In genomic region chrX:151688695-151689094, GRCh38 we compare ENCODE assay signal across 38 cellular contexts. TPM values are rescaled to one million over a fixed set of nuclear protein-coding genes. Genes with fewer than 3 reads are reported as not detected.
DNase-seq lines count a peak whose midpoint lies in the region; ATAC-seq and TF ChIP-seq lines count a peak whose summit lies in the region.
"Had no signal": no experiment of that assay in that cellular context is flagged by ENCODE, and none has a peak within 500 bp of the region (broad histone marks: within the 10 kb centered on the region; RNA-seq: fewer than 3 reads in every experiment).

No MANE protein-coding gene starts in this region.

- no peak overlapping the region for H3K4me3 ChIP-seq in coronary artery
- H3K4me3 ChIP-seq in brain microvascular endothelial cell (ENCODE audit: low read depth, low read length): no peak overlapping the region
- H3K4me3 ChIP-seq: A549; BLaER1; BLaER1 treated with 17β-estradiol and CSF1 and Interleukin-3, amounts not matched to agents 10 nM and 100 nM had no signal

- in situ Hi-C loops in brain microvascular endothelial cell (cut with HindIII; ENCODE audit: low pct_ligation_motif_present, low sequenced_read_pairs): no loop called here

- no peak overlapping the region for H3K27ac ChIP-seq in coronary artery
- H3K27ac ChIP-seq in brain microvascular endothelial cell: no peak overlapping the region
- H3K27ac ChIP-seq: 22Rv1; A549; BLaER1; BLaER1 treated with 17β-estradiol and CSF1 and Interleukin-3, amounts not matched to agents 10 nM and 100 nM; C4-2B had no signal

- no peaks in the 10 kb centered on the region for H3K36me3 Mint-ChIP-seq in osteocyte (ENCODE audit: unreplicated experiment)
- no peaks in the 10 kb centered on the region for H3K36me3 Mint-ChIP-seq in stimulated activated effector memory CD8-positive, alpha-beta T cell treated with anti-CD3 and anti-CD28 coated beads, Interleukin-12 subunit alpha, Interleukin-12 subunit beta, amount 100 ng/mL, for 72 hours
- H3K36me3 Mint-ChIP-seq: CD14-positive monocyte; CD4-positive, alpha-beta memory T cell; CD4-positive, CD25-positive, alpha-beta regulatory T cell; CD8-positive, alpha-beta memory T cell; CD8-positive, alpha-beta T cell had no signal

- ATAC-seq in left ventricle myocardium superior (no peak), GM18519 (IDR thresholded peaks at IDR 0.05; ENCODE audit: low FRiP score, unreplicated experiment) (no peak)
- no peak for ATAC-seq in stimulated activated effector memory CD8-positive, alpha-beta T cell treated with anti-CD3 and anti-CD28 coated beads, Interleukin-12 subunit alpha, Interleukin-12 subunit beta, amount 100 ng/mL, for 72 hours
- ATAC-seq: A549; CD8-positive, alpha-beta T cell had no signal

- no peaks in the 10 kb centered on the region for H3K36me3 ChIP-seq in brain microvascular endothelial cell (replicated peaks)
- H3K36me3 ChIP-seq: BE2C; BLaER1; BLaER1 treated with 17β-estradiol and CSF1 and Interleukin-3, amounts not matched to agents 10 nM and 100 nM had no signal

- no peak overlapping the region for H3K27ac Mint-ChIP-seq in osteocyte (ENCODE audit: unreplicated experiment)
- no peak overlapping the region for H3K27ac Mint-ChIP-seq in stimulated activated effector memory CD8-positive, alpha-beta T cell treated with anti-CD3 and anti-CD28 coated beads, Interleukin-12 subunit alpha, Interleukin-12 subunit beta, amount 100 ng/mL, for 72 hours
- H3K27ac Mint-ChIP-seq: B cell; CD14-positive monocyte; CD4-positive, alpha-beta memory T cell; CD4-positive, alpha-beta T cell; CD4-positive, CD25-positive, alpha-beta regulatory T cell; CD8-positive, alpha-beta memory T cell; CD8-positive, alpha-beta T cell had no signal

- DNase-seq in cardiac septum (ENCODE audit: low spot score): peak; percentile 17
- no peak for DNase-seq in left ventricle myocardium superior
- DNase-seq in coronary artery (ENCODE audit: low spot score): peak; percentile 33
- DNase-seq in osteocyte (ENCODE audit: extremely low spot score, unreplicated experiment): peak; percentile 70
- peak; percentile 24 for DNase-seq in ureter (ENCODE audit: low spot score)
- no peak for DNase-seq in brain microvascular endothelial cell
- no peak for DNase-seq in stimulated activated effector memory CD8-positive, alpha-beta T cell treated with anti-CD3 and anti-CD28 coated beads, Interleukin-12 subunit alpha, Interleukin-12 subunit beta, amount 100 ng/mL, for 72 hours (ENCODE audit: low spot score in 2 of 2)
- DNase-seq: 8988T; ACHN; AML-193; BE2C; C1 segment of cervical spinal cord; Caco-2; Calu3; CD4-positive, alpha-beta memory T cell; CD4-positive, alpha-beta T cell; CD4-positive, CD25-positive, alpha-beta regulatory T cell; CD8-positive, alpha-beta memory T cell; COR-L47; DMS 273 treated with DMSO at 0.1 percent for 48 hours; DMS153; DMS53; DMS79; DMS79 treated with DMSO at 0.1 percent for 48 hours; DND-41; EL had no signal

- TF ChIP-seq CTCF in coronary artery (IDR thresholded peaks at IDR 0.05) (no peak), osteocyte (IDR thresholded peaks at IDR 0.05) (no peak), brain microvascular endothelial cell (IDR thresholded peaks at IDR 0.05; ENCODE audit: low read depth, low read length, missing control alignments) (no peak)

- H3K27me3 ChIP-seq in brain microvascular endothelial cell (replicated peaks): no peaks in the 10 kb centered on the region
- H3K27me3 ChIP-seq: BE2C had no signal

- no peaks in the 10 kb centered on the region for H3K27me3 Mint-ChIP-seq in osteocyte (ENCODE audit: unreplicated experiment)
- H3K27me3 Mint-ChIP-seq: CD4-positive, CD25-positive, alpha-beta regulatory T cell had no signal

- H3K4me1 Mint-ChIP-seq in osteocyte (ENCODE audit: unreplicated experiment): no peaks in the 10 kb centered on the region
- no peaks in the 10 kb centered on the region for H3K4me1 Mint-ChIP-seq in stimulated activated effector memory CD8-positive, alpha-beta T cell treated with anti-CD3 and anti-CD28 coated beads, Interleukin-12 subunit alpha, Interleukin-12 subunit beta, amount 100 ng/mL, for 72 hours
- H3K4me1 Mint-ChIP-seq: B cell; CD14-positive monocyte; CD4-positive, alpha-beta memory T cell; CD4-positive, CD25-positive, alpha-beta regulatory T cell; CD8-positive, alpha-beta memory T cell had no signal

- no peak overlapping the region for H3K4me3 Mint-ChIP-seq in osteocyte (ENCODE audit: unreplicated experiment)
- no peak overlapping the region for H3K4me3 Mint-ChIP-seq in stimulated activated effector memory CD8-positive, alpha-beta T cell treated with anti-CD3 and anti-CD28 coated beads, Interleukin-12 subunit alpha, Interleukin-12 subunit beta, amount 100 ng/mL, for 72 hours
- H3K4me3 Mint-ChIP-seq: B cell; CD14-positive monocyte; CD4-positive, alpha-beta memory T cell; CD4-positive, alpha-beta T cell; CD4-positive, CD25-positive, alpha-beta regulatory T cell; CD8-positive, alpha-beta memory T cell; CD8-positive, alpha-beta T cell had no signal

- H3K9me3 Mint-ChIP-seq in osteocyte (ENCODE audit: unreplicated experiment): peaks cover 6% of the 10 kb centered on the region
- no peaks in the 10 kb centered on the region for H3K9me3 Mint-ChIP-seq in stimulated activated effector memory CD8-positive, alpha-beta T cell treated with anti-CD3 and anti-CD28 coated beads, Interleukin-12 subunit alpha, Interleukin-12 subunit beta, amount 100 ng/mL, for 72 hours
- H3K9me3 Mint-ChIP-seq: CD14-positive monocyte; CD4-positive, alpha-beta memory T cell; CD4-positive, alpha-beta T cell; CD8-positive, alpha-beta T cell had no signal

- intact Hi-C loops in cardiac septum (cut with DNase I) (no loop called here), left ventricle myocardium superior (cut with micrococcal nuclease) (no loop called here)

RNA-seq across cellular contexts. Expression of gene PRRG3, which starts 6.6 kb away (rescaled TPM):
- total RNA-seq in cardiac septum (1.1 TPM), left ventricle myocardium superior (1.7 TPM), osteocyte (not detected in 2 replicates), ureter (0.91 TPM)
- total RNA-seq: A172; A673; B cell; Caco-2; Calu3; CD4-positive, alpha-beta memory T cell; CD4-positive, alpha-beta T cell; CD4-positive, CD25-positive, alpha-beta regulatory T cell; CD8-positive, alpha-beta memory T cell; CD8-positive, alpha-beta T cell had no signal

RNA-seq across cellular contexts. Expression of gene FATE1, which starts 27.1 kb away (rescaled TPM):
- total RNA-seq in cardiac septum (0.67 TPM), left ventricle myocardium superior (not detected), osteocyte (not detected in 2 replicates), ureter (not detected)
- total RNA-seq: A172; B cell; Caco-2; Calu3; CD4-positive, alpha-beta memory T cell; CD4-positive, alpha-beta T cell; CD4-positive, CD25-positive, alpha-beta regulatory T cell; CD8-positive, alpha-beta memory T cell; CD8-positive, alpha-beta T cell; Daoy had no signal

RNA-seq across cellular contexts. Expression of gene CNGA2, which starts 45.9 kb away (rescaled TPM):
- total RNA-seq in cardiac septum (not detected), left ventricle myocardium superior (not detected), osteocyte (not detected in 2 replicates), ureter (not detected)
- total RNA-seq: A172; A673; B cell; Caco-2; Calu3; CD4-positive, alpha-beta memory T cell; CD4-positive, alpha-beta T cell; CD4-positive, CD25-positive, alpha-beta regulatory T cell; CD8-positive, alpha-beta memory T cell; CD8-positive, alpha-beta T cell; Daoy had no signal

Comparison
In these comparisons a context has a peak if more than half of its experiments do, and no peak if none do; other contexts are left out.
1. DNase-seq: peak in cardiac septum (single experiment), coronary artery (single experiment), osteocyte (single experiment) and ureter (single experiment); none in left ventricle myocardium superior (single experiment), brain microvascular endothelial cell (single experiment) and stimulated activated effector memory CD8-positive, alpha-beta T cell treated with anti-CD3 and anti-CD28 coated beads, Interleukin-12 subunit alpha, Interleukin-12 subunit beta, amount 100 ng/mL, for 72 hours (0 of 2).